1 cellular context compared by ENCODE assay signal in genomic region chr2:237603718-237604362, GRCh38.
A peak's percentile ranks its signal among the peaks of the same experiment; 100 is the strongest.
TF ChIP-seq lines count a peak whose summit lies in the region.

No MANE protein-coding gene starts in this region.

TF ChIP-seq in HepG2, 621 proteins besides CTCF, POLR2A, EP300 and RAD21 (continued from another document and continues in another):
- TF ChIP-seq ERF (CRISPR knock-in tag; IDR thresholded peaks at IDR 0.05) (peak; percentile 71), ATM (IDR thresholded peaks at IDR 0.05; ENCODE audit: borderline replicate concordance) (no peak), RXRB (CRISPR knock-in tag; IDR thresholded peaks at IDR 0.05; ENCODE audit: borderline replicate concordance) (peak; percentile 55; the same call in 1 of the 2 replicates), ZNF619 (CRISPR knock-in tag; IDR thresholded peaks at IDR 0.05) (0 out of 2 replicates have a peak, but pooled peaks have one; percentile 67), NFE2 (CRISPR knock-in tag; IDR thresholded peaks at IDR 0.05) (no peak), PCBP1 (IDR thresholded peaks at IDR 0.05; ENCODE audit: borderline replicate concordance, low read depth, low read length) (no peak), ETV5 (CRISPR knock-in tag; IDR thresholded peaks at IDR 0.05; ENCODE audit: borderline replicate concordance) (peak; percentile 92; the same call in 1 of the 2 replicates), ZC3H13 (CRISPR knock-in tag; IDR thresholded peaks at IDR 0.05) (0 out of 2 replicates have a peak, but pooled peaks have one; percentile 28), SALL1 (CRISPR knock-in tag; IDR thresholded peaks at IDR 0.05) (peak; percentile 52), YEATS4 (CRISPR knock-in tag; IDR thresholded peaks at IDR 0.05; ENCODE audit: borderline replicate concordance) (no peak), ZNF616 (CRISPR knock-in tag; IDR thresholded peaks at IDR 0.05; ENCODE audit: low read depth) (no peak), PRDM4 (CRISPR knock-in tag; IDR thresholded peaks at IDR 0.05; ENCODE audit: borderline replicate concordance) (no peak), DMTF1 (CRISPR knock-in tag; IDR thresholded peaks at IDR 0.05) (no peak), ZNF274 (CRISPR knock-in tag; IDR thresholded peaks at IDR 0.05) (no peak; the same call in 1 of the 2 replicates), RXRA (CRISPR knock-in tag; IDR thresholded peaks at IDR 0.05) (no peak), RNF2 (conservative IDR thresholded peaks at IDR 0.05; ENCODE audit: low read depth) (0 out of 2 replicates have a peak, but pooled peaks have one; percentile 9), ZBTB49 (CRISPR knock-in tag; IDR thresholded peaks at IDR 0.05; ENCODE audit: borderline replicate concordance) (no peak), SNAPC4 (CRISPR knock-in tag; IDR thresholded peaks at IDR 0.05) (no peak), PHF8 (CRISPR knock-in tag; IDR thresholded peaks at IDR 0.05) (no peak), TEAD3 (CRISPR knock-in tag; optimal IDR thresholded peaks at IDR 0.05; ENCODE audit: borderline replicate concordance) (peak; percentile 70), ZIK1 (CRISPR knock-in tag; IDR thresholded peaks at IDR 0.05; ENCODE audit: borderline replicate concordance, low read depth) (no peak), ELF3 (CRISPR knock-in tag; IDR thresholded peaks at IDR 0.05) (peak; percentile 80), ARID4A (CRISPR knock-in tag; IDR thresholded peaks at IDR 0.05; ENCODE audit: borderline replicate concordance) (peak; percentile 35; the same call in 1 of the 2 replicates), MYNN (CRISPR knock-in tag; IDR thresholded peaks at IDR 0.05; ENCODE audit: low read depth) (no peak), ZNF800 (CRISPR knock-in tag; IDR thresholded peaks at IDR 0.05) (no peak), ZBTB14 (CRISPR knock-in tag; IDR thresholded peaks at IDR 0.05) (no peak), U2AF1 (optimal IDR thresholded peaks at IDR 0.05; ENCODE audit: low read depth, low read length) (no peak), KMT2B (CRISPR knock-in tag; IDR thresholded peaks at IDR 0.05) (no peak), SKI (IDR thresholded peaks at IDR 0.05; ENCODE audit: partially characterized antibody) (no peak), PRDM15 (CRISPR knock-in tag; IDR thresholded peaks at IDR 0.05) (peak; percentile 52; the same call in 1 of the 2 replicates), SAP130 (CRISPR knock-in tag; IDR thresholded peaks at IDR 0.05; ENCODE audit: low read depth) (peak; percentile 74)
